ENCODE assay signal across 19 cellular contexts in the genomic region with DNA sequence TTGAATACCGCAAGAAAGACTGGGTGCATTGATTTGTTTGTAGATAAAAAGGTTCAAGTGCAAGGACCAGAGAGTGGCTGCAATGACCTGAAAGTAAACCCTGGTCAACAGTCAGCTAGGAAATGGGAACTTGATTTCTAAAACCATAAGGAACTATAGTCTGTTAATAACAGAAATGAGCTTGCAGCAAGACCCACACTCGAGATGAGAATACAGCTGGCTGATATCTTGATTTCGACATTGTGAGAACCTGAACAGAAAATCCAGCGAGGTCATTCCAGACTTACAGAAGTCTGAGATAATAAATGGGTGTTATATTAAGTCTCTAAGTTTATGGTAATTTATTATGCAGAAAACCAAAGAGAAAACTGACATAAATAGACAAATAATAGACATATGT.
"Had no signal": no experiment of that assay in that cellular context is flagged by ENCODE, and none has a peak within 500 bp of the region (broad histone marks: within the 10 kb centered on the region; RNA-seq: fewer than 3 reads in every experiment).

No MANE protein-coding gene starts in this region.

- H3K9me3 ChIP-seq: esophagus muscularis mucosa, sigmoid colon, testis had no signal

- H3K4me1 Mint-ChIP-seq: mesothelial cell of epicardium; nephron; stimulated activated effector memory CD8-positive, alpha-beta T cell treated with anti-CD3 and anti-CD28 coated beads, Interleukin-12 subunit alpha, Interleukin-12 subunit beta, amount 100 ng/mL, for 72 hours; WTC11 had no signal

- H3K4me3 ChIP-seq: cardiac muscle cell, esophagus muscularis mucosa, lung, sigmoid colon, testis had no signal

- H3K4me1 ChIP-seq: esophagus muscularis mucosa, sigmoid colon, testis had no signal

- H3K36me3 Mint-ChIP-seq: activated CD4-positive, alpha-beta memory T cell treated with anti-CD3 and anti-CD28 coated beads for 36 hours; mesothelial cell of epicardium; stimulated activated effector memory CD8-positive, alpha-beta T cell treated with anti-CD3 and anti-CD28 coated beads, Interleukin-12 subunit alpha, Interleukin-12 subunit beta, amount 100 ng/mL, for 72 hours; WTC11 had no signal

- H3K27ac ChIP-seq: cardiac muscle cell, esophagus muscularis mucosa, sigmoid colon, testis had no signal

- H3K27ac Mint-ChIP-seq: activated CD4-positive, alpha-beta memory T cell treated with anti-CD3 and anti-CD28 coated beads for 36 hours; activated naive CD8-positive, alpha-beta T cell; mesothelial cell of epicardium; nephron; stimulated activated effector memory CD8-positive, alpha-beta T cell treated with anti-CD3 and anti-CD28 coated beads, Interleukin-12 subunit alpha, Interleukin-12 subunit beta, amount 100 ng/mL, for 72 hours; WTC11 had no signal

- H3K27me3 Mint-ChIP-seq: activated CD4-positive, alpha-beta memory T cell treated with anti-CD3 and anti-CD28 coated beads for 36 hours; activated naive CD8-positive, alpha-beta T cell; dendritic cell treated with granulocyte-macrophage colony-stimulating factor and Interleukin-4, amounts not matched to agents 40 ng/mL and 50 ng/mL, for 4 days had no signal

- ATAC-seq: left colon; stimulated activated effector memory CD8-positive, alpha-beta T cell treated with anti-CD3 and anti-CD28 coated beads, Interleukin-12 subunit alpha, Interleukin-12 subunit beta, amount 100 ng/mL, for 72 hours; WTC11 had no signal

- H3K36me3 ChIP-seq: cardiac muscle cell, esophagus muscularis mucosa, sigmoid colon had no signal

- H3K9me3 Mint-ChIP-seq: activated CD4-positive, alpha-beta memory T cell treated with anti-CD3 and anti-CD28 coated beads for 36 hours; dendritic cell treated with granulocyte-macrophage colony-stimulating factor and Interleukin-4, amounts not matched to agents 40 ng/mL and 50 ng/mL, for 4 days; stimulated activated effector memory CD8-positive, alpha-beta T cell treated with anti-CD3 and anti-CD28 coated beads, Interleukin-12 subunit alpha, Interleukin-12 subunit beta, amount 100 ng/mL, for 72 hours; WTC11 had no signal

- H3K4me3 Mint-ChIP-seq: activated CD4-positive, alpha-beta memory T cell treated with anti-CD3 and anti-CD28 coated beads for 36 hours; activated naive CD8-positive, alpha-beta T cell; dendritic cell treated with granulocyte-macrophage colony-stimulating factor and Interleukin-4, amounts not matched to agents 40 ng/mL and 50 ng/mL, for 4 days; mesothelial cell of epicardium; nephron; stimulated activated effector memory CD8-positive, alpha-beta T cell treated with anti-CD3 and anti-CD28 coated beads, Interleukin-12 subunit alpha, Interleukin-12 subunit beta, amount 100 ng/mL, for 72 hours; WTC11 had no signal

- DNase-seq: activated CD4-positive, alpha-beta memory T cell treated with anti-CD3 and anti-CD28 coated beads for 36 hours; activated CD4-positive, alpha-beta T cell treated with anti-CD3 and anti-CD28 coated beads for 4 hours; activated T-cell treated with anti-CD3 and anti-CD28 coated beads for 4 hours; amygdala; effector memory CD4-positive, alpha-beta T cell; left colon; posterior cingulate gyrus; sigmoid colon; stimulated activated CD4-positive, alpha-beta T cell treated with anti-CD3 and anti-CD28 coated beads, Interleukin-4, amount 100 ng/mL, for 24 hours; testis had no signal

- H3K27me3 ChIP-seq: cardiac muscle cell, esophagus muscularis mucosa, sigmoid colon, testis had no signal
